7 cellular contexts compared by ENCODE assay signal in genomic region chr10:69742928-69743602, GRCh38. TPM values are rescaled to one million over a fixed set of nuclear protein-coding genes. Genes with fewer than 3 reads are reported as not detected.
A peak's percentile ranks its signal among the peaks of the same experiment; 100 is the strongest.
DNase-seq lines count a peak whose midpoint lies in the region; ATAC-seq, FAIRE-seq and TF ChIP-seq lines count a peak whose summit lies in the region.

No MANE protein-coding gene starts in this region.

- no peak overlapping the region for H4K91ac ChIP-seq in H1 (replicated peaks; ENCODE audit: insufficient read length, low read length)

- no peak overlapping the region for H2AFZ ChIP-seq in Loucy (ENCODE audit: low read length)
- peak overlapping the region; percentile 79; the same call in 1 of the 2 replicates for H2AFZ ChIP-seq in H1 (ENCODE audit: low read length)
- H2AFZ ChIP-seq in osteoblast (ENCODE audit: low read length), result no peak overlapping the region

- TF ChIP-seq EP300 in H1 (IDR thresholded peaks at IDR 0.05; ENCODE audit: borderline replicate concordance in 1 of 2, low read depth in 2 of 2, low read length in 2 of 2), result no peak

- TF ChIP-seq CTCF in Loucy (conservative IDR thresholded peaks at IDR 0.05; ENCODE audit: low read length) (peak; percentile 77), H1 (IDR thresholded peaks at IDR 0.05; ENCODE audit: control extremely low read depth in 1 of 3, insufficient read depth in 1 of 3, low read depth in 1 of 3, low read length in 3 of 3) (peak; percentile 89 to 94 (median 90)), osteoblast (IDR thresholded peaks at IDR 0.05; ENCODE audit: extremely low read depth, low read depth, low read length) (peak; percentile 67)

- H3K9ac ChIP-seq in Loucy (ENCODE audit: low read depth, low read length, poor library complexity, severe bottlenecking), result no peak overlapping the region
- H3K9ac ChIP-seq in H1 (replicated peaks in 1 of 4; ENCODE audit: extremely low read depth in 1 of 4, low read depth in 3 of 4, low read length in 3 of 4), result no peak overlapping the region

- no peak overlapping the region; the same call in 1 of the 2 replicates for H2BK12ac ChIP-seq in H1 (ENCODE audit: low read depth, low read length)

- H3K4me2 ChIP-seq in Loucy (ENCODE audit: low read depth, low read length, poor library complexity, severe bottlenecking) (no peak overlapping the region), H1 (ENCODE audit: insufficient read depth in 1 of 2, low read depth in 2 of 2, low read length in 2 of 2) (no peak overlapping the region), osteoblast (ENCODE audit: insufficient read depth, low read length) (no peak overlapping the region)

- H3K4me1 ChIP-seq in Loucy (ENCODE audit: insufficient read depth, low read length, poor library complexity, severe bottlenecking), result peaks cover 3% of the 10 kb centered on the region
- H3K4me1 ChIP-seq in H1 (replicated peaks in 1 of 4; ENCODE audit: control insufficient read depth in 3 of 4, insufficient read depth in 4 of 4, low read length in 3 of 4), result peaks cover 0 to 9% (median 1%) of the 10 kb centered on the region in 4 experiments; a peak in 3 of 7 replicates
- H3K4me1 ChIP-seq in osteoblast (ENCODE audit: insufficient read depth, low read length), result no peaks in the 10 kb centered on the region

- no peak overlapping the region for H2AK5ac ChIP-seq in H1 (ENCODE audit: low read depth, low read length)

- no peak overlapping the region for H2BK20ac ChIP-seq in H1 (ENCODE audit: low read length)

- no peak overlapping the region for H3K23ac ChIP-seq in H1 (ENCODE audit: insufficient read length)

- H4K20me1 ChIP-seq in Loucy (ENCODE audit: insufficient read depth, low read length, poor library complexity, severe bottlenecking) (no peaks in the 10 kb centered on the region), H1 (replicated peaks in 1 of 2; ENCODE audit: control insufficient read depth in 1 of 2, insufficient read depth in 2 of 2, low read length in 2 of 2) (no peaks in the 10 kb centered on the region), osteoblast (ENCODE audit: insufficient read depth, low read length) (no peaks in the 10 kb centered on the region)

- no peak overlapping the region for H2BK120ac ChIP-seq in H1 (replicated peaks; ENCODE audit: low read depth, low read length)

- no peak for ATAC-seq in HG03097 (IDR thresholded peaks at IDR 0.05; ENCODE audit: low FRiP score, unreplicated experiment)

- H4K8ac ChIP-seq in H1 (ENCODE audit: extremely low read depth, insufficient read depth, low read length), result no peak overlapping the region

- no peak overlapping the region for H3K56ac ChIP-seq in H1 (replicated peaks; ENCODE audit: insufficient read length, low read depth, low read length)

- peak overlapping the region; percentile 3; the same call in 1 of the 2 replicates for H3K18ac ChIP-seq in H1 (ENCODE audit: extremely low read depth, low read length)

- no peaks in the 10 kb centered on the region for H3F3A ChIP-seq in Loucy (ENCODE audit: low read depth)

- DNase-seq in GM03348 (ENCODE audit: low spot score) (peak; percentile 40), H1 (ENCODE audit: low read depth in 1 of 2, low spot score in 2 of 2) (peak; percentile 19 to 86), osteoblast (ENCODE audit: insufficient read length, low spot score, missing footprints) (peak; percentile 90), HTR-8/SVneo (ENCODE audit: insufficient read length, low spot score) (no peak)
- no peak for DNase-seq in activated naive CD4-positive, alpha-beta T cell treated with Interleukin-2 at 50 U/mL for 16 hours

- no peaks in the 10 kb centered on the region for H3K27me3 ChIP-seq in Loucy (ENCODE audit: insufficient read depth, low read length, poor library complexity, severe bottlenecking)
- no peaks in the 10 kb centered on the region for H3K27me3 ChIP-seq in H1 (replicated peaks in 1 of 4; ENCODE audit: control insufficient read depth in 3 of 4, extremely low read depth in 1 of 4, insufficient read depth in 3 of 4, low read length in 3 of 4)
- peaks cover 6% of the 10 kb centered on the region for H3K27me3 ChIP-seq in osteoblast (ENCODE audit: insufficient read depth, low read length)

- H2BK15ac ChIP-seq in H1 (ENCODE audit: low read length), result no peak overlapping the region

- H3K9me3 ChIP-seq in Loucy (ENCODE audit: insufficient read depth, low read depth, low read length), result no peaks in the 10 kb centered on the region
- H3K9me3 ChIP-seq in H1 (ENCODE audit: insufficient read depth in 2 of 2, low read depth in 1 of 2, low read length in 1 of 2), result no peaks in the 10 kb centered on the region
- H3K9me3 ChIP-seq in osteoblast (ENCODE audit: low read depth, low read length), result no peaks in the 10 kb centered on the region

- no peaks in the 10 kb centered on the region for H3K79me1 ChIP-seq in H1 (ENCODE audit: low read depth, low read length)

- H3K79me2 ChIP-seq in Loucy (ENCODE audit: insufficient read depth, low read length), result no peaks in the 10 kb centered on the region
- H3K79me2 ChIP-seq in H1 (ENCODE audit: control insufficient read depth in 1 of 2, insufficient read depth in 2 of 2, low read length in 2 of 2), result no peaks in the 10 kb centered on the region
- H3K79me2 ChIP-seq in osteoblast (ENCODE audit: insufficient read depth, low read length), result no peaks in the 10 kb centered on the region

- peak; percentile 66 to 81 for TF ChIP-seq RAD21 in H1 (IDR thresholded peaks at IDR 0.05 in 1 of 2, conservative IDR thresholded peaks at IDR 0.05 in 1 of 2; ENCODE audit: low read depth in 2 of 2, low read length in 2 of 2)

- H3K27ac ChIP-seq in H1 (ENCODE audit: low read depth, low read length) (no peak overlapping the region), osteoblast (ENCODE audit: low read depth, low read length) (no peak overlapping the region)

- CTCF ChIA-PET in H1 (lab: Charles Lee; ENCODE audit: partially characterized antibody), result interaction anchor here (0.6 to 5.1 kb wide), 59 partner anchors 9 to 1664 kb away, joined by 3 to 66 read pairs (median 4); no protein-coding TSS in a partner anchor

- FAIRE-seq in H1 (lab: Jason Lieb, UNC), result no peak
- FAIRE-seq in HTR-8/SVneo (lab: Jason Lieb, UNC), result no peak

- TF ChIP-seq POLR2A in H1 (IDR thresholded peaks at IDR 0.05; ENCODE audit: control extremely low read depth in 1 of 2, low read depth in 2 of 2, low read length in 2 of 2), result no peak

- no peaks in the 10 kb centered on the region for H3K9me2 ChIP-seq in Loucy (replicated peaks; ENCODE audit: low read depth, low read length)

- no peak overlapping the region for H3K14ac ChIP-seq in H1 (ENCODE audit: insufficient read length)

- H2BK5ac ChIP-seq in H1 (ENCODE audit: low read depth, low read length), result no peak overlapping the region

- POLR2A ChIA-PET in H1 (lab: Charles Lee; ENCODE audit: partially characterized antibody), result interaction anchor here (0.6 to 1.0 kb wide), 2 partner anchors 134 to 171 kb away, joined by 3 read pairs; no protein-coding TSS in a partner anchor

- H3K36me3 ChIP-seq in Loucy (ENCODE audit: insufficient read depth, low read length) (no peaks in the 10 kb centered on the region), H1 (ENCODE audit: control insufficient read depth in 2 of 4, insufficient read depth in 4 of 4, low read length in 3 of 4) (no peaks in the 10 kb centered on the region), osteoblast (ENCODE audit: insufficient read depth, low read length) (no peaks in the 10 kb centered on the region)

- no peak overlapping the region for H3K4ac ChIP-seq in H1 (replicated peaks; ENCODE audit: insufficient read length, low read depth, low read length)

- H4K5ac ChIP-seq in H1 (ENCODE audit: insufficient read length, low read depth, low read length), result no peak overlapping the region

- WGBS in H1 (ENCODE audit: extremely low coverage in 1 of 2, insufficient coverage in 1 of 2, insufficient read length in 1 of 2, insufficient replicate concordance in 2 of 2, low coverage in 1 of 2, low lambda C conversion rate in 2 of 2, missing lambda C conversion rate in 1 of 2), 2 experiments, result 58% methylated on average over 6 of the region's 6 CpGs; no CpG with 5 or more reads in 1 of the 2 experiments

- no peaks in the 10 kb centered on the region for H3K23me2 ChIP-seq in H1 (ENCODE audit: low read depth, low read length)

- H3K4me3 ChIP-seq in Loucy (ENCODE audit: low read length, poor library complexity, severe bottlenecking) (no peak overlapping the region), H1 (ENCODE audit: extremely low read depth in 1 of 4, insufficient read depth in 2 of 4, low read depth in 3 of 4, low read length in 4 of 4) (no peak overlapping the region), osteoblast (ENCODE audit: insufficient read depth, low read length) (no peak overlapping the region)

TF ChIP-seq in H1, 55 proteins besides CTCF, POLR2A, EP300 and RAD21 (continues in another document):
- TF ChIP-seq TEAD4 (IDR thresholded peaks at IDR 0.05; ENCODE audit: low read depth, low read length) (no peak), SRF (IDR thresholded peaks at IDR 0.05; ENCODE audit: low read depth, low read length) (no peak), RBBP5 (IDR thresholded peaks at IDR 0.05; ENCODE audit: borderline replicate concordance, low read depth, low read length) (no peak), SP4 (IDR thresholded peaks at IDR 0.05; ENCODE audit: low read length) (no peak), SIX5 (IDR thresholded peaks at IDR 0.05; ENCODE audit: low read depth, low read length) (no peak), SP1 (IDR thresholded peaks at IDR 0.05; ENCODE audit: low read depth, low read length) (no peak), BACH1 (IDR thresholded peaks at IDR 0.05; ENCODE audit: low read length) (no peak), CREB1 (IDR thresholded peaks at IDR 0.05) (no peak), TCF12 (IDR thresholded peaks at IDR 0.05; ENCODE audit: low read depth, low read length) (no peak), SIRT6 (IDR thresholded peaks at IDR 0.05; ENCODE audit: low read length) (no peak), JUND (IDR thresholded peaks at IDR 0.05; ENCODE audit: low read length) (no peak), JUN (IDR thresholded peaks at IDR 0.05; ENCODE audit: low read depth, low read length) (no peak)

RNA-seq across cellular contexts. Expression of gene COL13A1, which starts 58.6 kb away (rescaled TPM):
- 4.5 and 5.2 TPM in 2 replicates for total RNA-seq in H1 (2021; fragmentation: NEBNext Ultra II Directional; extraction: Animal tissue kit (Norgen Biotek cat#: 25700))
- polyA plus RNA-seq in H1 (2011; rRNA removed), result 2.6 and 3.7 TPM in 2 replicates
- 6.7 TPM for polyA plus RNA-seq in H1 (2011; cell fraction: cytosol; rRNA removed)
- polyA plus RNA-seq in H1 (2011; cell fraction: nucleus; rRNA removed), result 13.5 TPM
- 3.5 to 4.3 TPM (median 3.7 TPM) in 4 replicates for polyA plus RNA-seq in H1 (2012, experiment 1 of 2)
- 1.0 TPM for polyA plus RNA-seq in H1 (2012, experiment 2 of 2)
- 7.6 TPM for polyA plus RNA-seq in H1 (2013, experiment 1 of 2)
- polyA plus RNA-seq in H1 (2013, experiment 2 of 2), result 6.3 TPM
- 1.7 and 4.2 TPM in 2 replicates for polyA minus RNA-seq in H1 (2011; rRNA and poly(A)+ RNA removed)
- polyA minus RNA-seq in H1 (2011; cell fraction: cytosol; rRNA and poly(A)+ RNA removed), result 0.95 TPM
- 11.5 TPM for polyA minus RNA-seq in H1 (2011; cell fraction: nucleus; rRNA and poly(A)+ RNA removed)
- total RNA-seq in osteoblast, result 1.1 and 1.8 TPM in 2 replicates

Comparison
In these comparisons a context has a peak if more than half of its experiments do, and no peak if none do; other contexts are left out.
1. DNase-seq: peak in GM03348 (single experiment), H1 (2 of 2) and osteoblast (single experiment); none in HTR-8/SVneo (single experiment) and activated naive CD4-positive, alpha-beta T cell treated with Interleukin-2 at 50 U/mL for 16 hours (single experiment).
2. Peak in every context shown above with its lines, with median percentiles within 50 percentile points of each other: CTCF ChIP-seq.